Comparison of ENCODE assay signal across 17 cellular contexts in the genomic region with DNA sequence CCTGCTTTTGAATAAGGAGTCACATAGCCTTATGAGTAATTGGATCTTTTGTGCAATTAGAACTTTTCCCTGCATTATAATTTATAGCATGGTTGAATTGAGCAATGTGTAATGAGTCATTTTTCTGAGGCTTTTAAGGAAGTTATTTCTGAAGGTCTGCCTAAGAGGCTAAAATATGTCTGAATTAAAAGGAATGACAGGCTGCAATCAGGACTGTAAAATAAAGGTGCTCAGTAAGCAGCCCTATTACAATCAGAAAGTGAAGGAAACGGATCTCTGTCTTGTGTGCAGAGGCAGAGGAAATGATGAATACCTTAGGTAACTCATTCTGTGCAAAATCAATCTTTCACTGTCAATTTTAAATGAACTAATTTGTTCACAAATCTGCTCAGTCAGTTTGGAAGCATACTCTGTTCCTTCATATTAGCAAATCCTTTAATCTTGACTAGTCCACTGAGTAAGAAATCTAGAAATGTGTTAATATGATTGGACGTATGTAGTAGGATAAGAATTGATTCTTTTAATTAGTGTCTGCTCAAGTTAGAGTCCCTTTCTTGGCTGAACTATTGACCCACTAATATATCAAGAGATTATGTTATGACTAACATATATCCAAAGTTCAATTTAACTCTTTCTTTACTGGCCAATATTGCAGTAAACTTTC.
A peak's percentile ranks its signal among the peaks of the same experiment; 100 is the strongest.
DNase-seq lines count a peak whose midpoint lies in the region; ATAC-seq and TF ChIP-seq lines count a peak whose summit lies in the region.
"Had no signal": no experiment of that assay in that cellular context is flagged by ENCODE, and none has a peak within 500 bp of the region (broad histone marks: within the 10 kb centered on the region; RNA-seq: fewer than 3 reads in every experiment).

No MANE protein-coding gene starts in this region.

- no peak overlapping the region for H3K4me3 Mint-ChIP-seq in activated CD4-positive, alpha-beta memory T cell treated with anti-CD3 and anti-CD28 coated beads for 36 hours
- H3K4me3 Mint-ChIP-seq: nephron progenitor cell had no signal

- DNase-seq in AG08395 (ENCODE audit: low spot score), result peak; percentile 26
- peak; percentile 41 for DNase-seq in HPDE6-E6E7 (ENCODE audit: extremely low spot score)
- DNase-seq in RWPE2 (ENCODE audit: low spot score), result no peak
- DNase-seq in fibroblast of the aortic adventitia (ENCODE audit: low read depth), result peak; percentile 73
- DNase-seq in OCI-LY7 (ENCODE audit: low spot score), result no peak
- no peak for DNase-seq in NCI-H1930 (lab: John Stamatoyannopoulos, UW)
- no peak for DNase-seq in activated CD4-positive, alpha-beta memory T cell treated with anti-CD3 and anti-CD28 coated beads for 36 hours
- DNase-seq in hepatocyte (ENCODE audit: low spot score), result no peak
- DNase-seq: activated CD4-positive, alpha-beta T cell treated with anti-CD3 and anti-CD28 coated beads, Interleukin-2, amount 50 U/mL, for 4 hours; activated effector memory CD4-positive, alpha-beta T cell treated with Interleukin-2 at 50 U/mL for 16 hours; BE2C; gastrocnemius medialis; GF-D8; MG63; NCI-H526; nephron progenitor cell had no signal

- H3K36me3 Mint-ChIP-seq in activated CD4-positive, alpha-beta memory T cell treated with anti-CD3 and anti-CD28 coated beads for 36 hours, result no peaks in the 10 kb centered on the region

- POLR2A ChIA-PET in OCI-LY7 (lab: Charles Lee), result no interaction called here
- POLR2A ChIA-PET in activated CD4-positive, alpha-beta memory T cell treated with anti-CD3 and anti-CD28 coated beads for 36 hours (lab: Charles Lee), result no interaction called here

- H3K27ac Mint-ChIP-seq in activated CD4-positive, alpha-beta memory T cell treated with anti-CD3 and anti-CD28 coated beads for 36 hours, result no peak overlapping the region
- H3K27ac Mint-ChIP-seq: nephron progenitor cell had no signal

- peaks cover 2% of the 10 kb centered on the region for H3K9me3 Mint-ChIP-seq in activated CD4-positive, alpha-beta memory T cell treated with anti-CD3 and anti-CD28 coated beads for 36 hours
- H3K9me3 Mint-ChIP-seq: nephron progenitor cell had no signal

- H3K9me2 ChIP-seq in OCI-LY7 (ENCODE audit: insufficient read depth, low read length) (no peaks in the 10 kb centered on the region), hepatocyte (replicated peaks; ENCODE audit: insufficient read depth) (no peaks in the 10 kb centered on the region)

- H2AFZ ChIP-seq in OCI-LY7 (ENCODE audit: low read length) (no peak overlapping the region), hepatocyte (no peak overlapping the region)

- no TSS peak for BruUV-seq in OCI-LY7 (replicated peaks; lab: Mats Ljungman, UMichigan)

- H3K36me3 ChIP-seq in RWPE2 (ENCODE audit: low read depth) (no peaks in the 10 kb centered on the region), OCI-LY7 (ENCODE audit: insufficient read depth, low read length) (no peaks in the 10 kb centered on the region), hepatocyte (replicated peaks; ENCODE audit: insufficient read depth, low read depth) (no peaks in the 10 kb centered on the region)
- H3K36me3 ChIP-seq: BE2C, gastrocnemius medialis, MG63, vagina had no signal

- WGBS in hepatocyte (ENCODE audit: low lambda C conversion rate, missing lambda C conversion rate), result 69% methylated on average over 2 of the region's 2 CpGs

- no peaks in the 10 kb centered on the region for H3K79me2 ChIP-seq in OCI-LY7 (ENCODE audit: insufficient read depth, low read depth, low read length)
- H3K79me2 ChIP-seq in hepatocyte, result no peaks in the 10 kb centered on the region

- H3K9me3 ChIP-seq in RWPE2 (ENCODE audit: severe bottlenecking) (no peaks in the 10 kb centered on the region), OCI-LY7 (ENCODE audit: low read length) (no peaks in the 10 kb centered on the region), hepatocyte (ENCODE audit: low read depth) (no peaks in the 10 kb centered on the region)
- H3K9me3 ChIP-seq: BE2C, gastrocnemius medialis, MG63, vagina had no signal

- H3K27me3 Mint-ChIP-seq in activated CD4-positive, alpha-beta memory T cell treated with anti-CD3 and anti-CD28 coated beads for 36 hours, result no peaks in the 10 kb centered on the region

- H4K20me1 ChIP-seq in OCI-LY7 (ENCODE audit: insufficient read depth, low read length), result no peaks in the 10 kb centered on the region
- H4K20me1 ChIP-seq in hepatocyte (ENCODE audit: insufficient read depth, poor library complexity, severe bottlenecking), result no peaks in the 10 kb centered on the region

- H3K4me1 ChIP-seq in RWPE2 (ENCODE audit: insufficient read depth, poor library complexity, severe bottlenecking) (peaks cover 20% of the 10 kb centered on the region), OCI-LY7 (ENCODE audit: insufficient read depth, low read length, poor library complexity, severe bottlenecking) (no peaks in the 10 kb centered on the region), hepatocyte (ENCODE audit: insufficient read depth) (no peaks in the 10 kb centered on the region)
- H3K4me1 ChIP-seq: BE2C, vagina had no signal

- H3K27me3 ChIP-seq in RWPE2 (ENCODE audit: insufficient read depth, poor library complexity, severe bottlenecking) (no peaks in the 10 kb centered on the region), hepatocyte (no peaks in the 10 kb centered on the region)
- H3K27me3 ChIP-seq: gastrocnemius medialis, MG63, vagina had no signal

- CTCF ChIA-PET in OCI-LY7 (lab: Charles Lee; ENCODE audit: unreplicated experiment), result no interaction called here
- CTCF ChIA-PET in activated CD4-positive, alpha-beta memory T cell treated with anti-CD3 and anti-CD28 coated beads for 36 hours (lab: Charles Lee), result no interaction called here

- H3K27ac ChIP-seq in RWPE2 (ENCODE audit: poor library complexity, severe bottlenecking) (peak overlapping the region; percentile 76), OCI-LY7 (ENCODE audit: low read depth, low read length, poor library complexity, severe bottlenecking) (no peak overlapping the region), hepatocyte (no peak overlapping the region)
- H3K27ac ChIP-seq: gastrocnemius medialis, vagina had no signal

- H3K4me2 ChIP-seq in OCI-LY7 (ENCODE audit: low read length) (no peak overlapping the region), hepatocyte (no peak overlapping the region)

- no peak for TF ChIP-seq CTCF in RWPE2 (IDR thresholded peaks at IDR 0.05; ENCODE audit: poor library complexity, severe bottlenecking)
- TF ChIP-seq CTCF in fibroblast of the aortic adventitia (IDR thresholded peaks at IDR 0.05; ENCODE audit: insufficient read depth, low read length), result no peak
- no peak for TF ChIP-seq CTCF in OCI-LY7 (conservative IDR thresholded peaks at IDR 0.05; ENCODE audit: low read length)
- TF ChIP-seq CTCF in hepatocyte (IDR thresholded peaks at IDR 0.05; ENCODE audit: poor library complexity), result no peak

- ATAC-seq in RWPE2 (ENCODE audit: low read depth), result peak; percentile 99
- ATAC-seq: gastrocnemius medialis had no signal

- intact Hi-C loops in OCI-LY7 (cut with micrococcal nuclease; ENCODE audit: unreplicated experiment), result no loop called here
- intact Hi-C loops in activated CD4-positive, alpha-beta memory T cell treated with anti-CD3 and anti-CD28 coated beads for 36 hours (cut with micrococcal nuclease), result no loop called here

- H3K4me1 Mint-ChIP-seq in activated CD4-positive, alpha-beta memory T cell treated with anti-CD3 and anti-CD28 coated beads for 36 hours (ENCODE audit: low read depth), result no peaks in the 10 kb centered on the region
- H3K4me1 Mint-ChIP-seq: nephron progenitor cell had no signal

- H3K4me3 ChIP-seq in RWPE2 (ENCODE audit: severe bottlenecking), result no peak overlapping the region
- H3K4me3 ChIP-seq in fibroblast of the aortic adventitia (ENCODE audit: low read depth, low read length), result no peak overlapping the region
- no peak overlapping the region for H3K4me3 ChIP-seq in OCI-LY7 (ENCODE audit: low read depth, low read length, poor library complexity, severe bottlenecking)
- H3K4me3 ChIP-seq in hepatocyte, result no peak overlapping the region
- H3K4me3 ChIP-seq: gastrocnemius medialis, MG63, vagina had no signal

Comparison
In these comparisons a context has a peak if more than half of its experiments do, and no peak if none do; other contexts are left out.
1. DNase-seq: peak in AG08395 (single experiment), HPDE6-E6E7 (single experiment) and fibroblast of the aortic adventitia (single experiment); none in RWPE2 (single experiment), OCI-LY7 (single experiment), NCI-H1930 (0 of 2), activated CD4-positive, alpha-beta memory T cell treated with anti-CD3 and anti-CD28 coated beads for 36 hours (single experiment) and hepatocyte (single experiment).